In genomic region chr11:71430166-71430565, GRCh38 we compare ENCODE assay signal across 22 cellular contexts.
"Had no signal": no experiment of that assay in that cellular context is flagged by ENCODE, and none has a peak within 500 bp of the region (broad histone marks: within the 10 kb centered on the region; RNA-seq: fewer than 3 reads in every experiment).

No MANE protein-coding gene starts in this region.

- H3K4me1 ChIP-seq: SJCRH30 had no signal

- H3K9me3 ChIP-seq: SJCRH30 had no signal

- H3K27me3 ChIP-seq: SJCRH30 had no signal

- H3K4me2 ChIP-seq: KMS-11 had no signal

- ATAC-seq: Panc1, PC-3, SK-N-SH treated with all-trans-retinoic acid at 6 μM for 48 hours had no signal

- DNase-seq: IMR-90, Kasumi-1, MM.1S, NCI-H1092 treated with DMSO at 0.1 percent for 48 hours, NCI-H1436, NCI-H187, NCI-H2029, NCI-H2081 treated with DMSO at 0.1 percent for 48 hours, NCI-H2171, NCI-H226, NCI-H446, NCI-H510A, NCI-H524 treated with DMSO at 0.1 percent for 48 hours, NCI-H69, NCI-H774, SHP77 treated with DMSO at 0.1 percent for 48 hours, SJCRH30 had no signal

- H3K4me3 ChIP-seq: SJCRH30 had no signal

- H3K9ac ChIP-seq: KMS-11 had no signal

- H3K27ac ChIP-seq: KMS-11, RWPE1, SJCRH30 had no signal

- H3K36me3 ChIP-seq: SJCRH30 had no signal
